ENCODE assay signal across 12 cellular contexts in the genomic region with DNA sequence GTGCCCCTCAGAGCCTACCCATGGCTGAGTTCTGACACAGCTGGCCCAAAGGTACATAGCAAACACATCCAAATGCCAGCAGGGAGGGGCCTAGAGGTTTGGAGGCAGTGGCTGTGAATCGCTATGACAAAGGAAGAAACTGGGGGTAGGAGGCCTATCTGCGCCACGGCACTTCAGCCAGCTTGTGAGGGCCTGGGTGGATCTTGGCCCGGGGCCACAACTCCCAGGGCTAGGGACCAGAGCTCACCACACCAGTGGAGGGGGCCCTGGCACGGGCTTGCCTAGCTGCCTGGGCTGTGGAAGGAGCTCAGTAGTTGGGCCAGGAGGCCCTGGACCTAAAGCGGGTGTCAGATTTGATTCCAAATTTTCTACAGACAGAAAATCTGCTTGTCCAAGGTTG. TPM values are rescaled to one million over a fixed set of nuclear protein-coding genes. Genes with fewer than 3 reads are reported as not detected.
DNase-seq lines count a peak whose midpoint lies in the region; ATAC-seq and TF ChIP-seq lines count a peak whose summit lies in the region.
"Had no signal": no experiment of that assay in that cellular context is flagged by ENCODE, and none has a peak within 500 bp of the region (broad histone marks: within the 10 kb centered on the region; RNA-seq: fewer than 3 reads in every experiment).

No MANE protein-coding gene starts in this region.

- TF ChIP-seq POLR2A in erythroblast (IDR thresholded peaks at IDR 0.05; ENCODE audit: low read length) = no peak

- DNase-seq in Ammon's horn (ENCODE audit: low spot score) (peak; percentile 83), NCI-H2196 treated with DMSO at 0.1 percent for 48 hours (lab: John Stamatoyannopoulos, UW; ENCODE audit: unreplicated experiment) (peak; percentile 74), erythroblast (lab: John Stamatoyannopoulos, UW) (peak; percentile 21 to 40), occipital lobe (lab: John Stamatoyannopoulos, UW) (peak; percentile 59), omental fat pad (ENCODE audit: low spot score) (no peak), NK-92 (lab: John Stamatoyannopoulos, UW; ENCODE audit: unreplicated experiment) (no peak), H4 (ENCODE audit: low spot score) (no peak)
- DNase-seq: activated CD4-positive, alpha-beta T cell treated with anti-CD3 and anti-CD28 coated beads for 4 hours; naive B cell; RPMI8226 had no signal

- TF ChIP-seq CTCF in omental fat pad (IDR thresholded peaks at IDR 0.05) = no peak

- ATAC-seq in HG03095 (IDR thresholded peaks at IDR 0.05; ENCODE audit: unreplicated experiment) (no peak), omental fat pad (ENCODE audit: low FRiP score) (no peak)
- ATAC-seq: gastrocnemius medialis had no signal

RNA-seq across cellular contexts. Expression of gene NAP1L4, which starts 9.4 kb away (rescaled TPM):
- total RNA-seq in occipital lobe (207 TPM), omental fat pad (10 to 100 TPM; 58.2 to 90.0 (median 82.2) TPM)
- 104 and 128 TPM in 2 replicates for total RNA-seq in H4 (2014; rRNA removed; shearing (Covaris generic))

RNA-seq across cellular contexts. Expression of gene CARS1, which starts 55.7 kb away (rescaled TPM):
- total RNA-seq in occipital lobe (35.7 TPM), omental fat pad (10 to 100 TPM; 40.6 to 69.7 (median 57.8) TPM)
- 110 and 115 TPM in 2 replicates for total RNA-seq in H4 (2014; rRNA removed; shearing (Covaris generic))

Comparison
In these comparisons a context has a peak if more than half of its experiments do, and no peak if none do; other contexts are left out.
1. DNase-seq: peak in Ammon's horn (single experiment), NCI-H2196 treated with DMSO at 0.1 percent for 48 hours (single experiment), erythroblast (2 of 2) and occipital lobe (single experiment); none in omental fat pad (single experiment), NK-92 (single experiment) and H4 (single experiment).